8 cellular contexts compared by ENCODE assay signal in genomic region chr5:82793808-82794419, GRCh38.
DNase-seq lines count a peak whose midpoint lies in the region; ATAC-seq and TF ChIP-seq lines count a peak whose summit lies in the region.

No MANE protein-coding gene starts in this region.

- no peak for ATAC-seq in HG02798 (IDR thresholded peaks at IDR 0.05; ENCODE audit: poor library complexity, unreplicated experiment)
- no peak for ATAC-seq in GM18870 (IDR thresholded peaks at IDR 0.05; ENCODE audit: unreplicated experiment)
- ATAC-seq in HG03378 (IDR thresholded peaks at IDR 0.05; ENCODE audit: unreplicated experiment), result no peak

- peak; percentile 73 for TF ChIP-seq CTCF in LNCaP clone FGC (IDR thresholded peaks at IDR 0.05; ENCODE audit: control insufficient read depth, extremely low read depth, insufficient read depth)

- DNase-seq in Daoy (ENCODE audit: low read depth) (peak; percentile 22), LNCaP clone FGC (ENCODE audit: low read depth) (peak; percentile 10), iris pigment epithelial cell (ENCODE audit: low read depth) (peak; percentile 28)
- DNase-seq in activated gamma-delta T cell treated with anti-CD3 and anti-CD28 coated beads, Interleukin-2, amount 50 U/mL, for 16 hours (ENCODE audit: low read depth), result peak; percentile 5
- peak; percentile 12 for DNase-seq in stimulated activated CD8-positive, alpha-beta memory T cell treated with anti-CD3 and anti-CD28 coated beads, Interleukin-15, amount 100 ng/mL, for 1 hour (ENCODE audit: low read depth)

- no peak overlapping the region for H3K4me3 ChIP-seq in LNCaP clone FGC (ENCODE audit: low read depth, low read length)
